Comparison of ENCODE assay signal across 18 cellular contexts in the genomic region with DNA sequence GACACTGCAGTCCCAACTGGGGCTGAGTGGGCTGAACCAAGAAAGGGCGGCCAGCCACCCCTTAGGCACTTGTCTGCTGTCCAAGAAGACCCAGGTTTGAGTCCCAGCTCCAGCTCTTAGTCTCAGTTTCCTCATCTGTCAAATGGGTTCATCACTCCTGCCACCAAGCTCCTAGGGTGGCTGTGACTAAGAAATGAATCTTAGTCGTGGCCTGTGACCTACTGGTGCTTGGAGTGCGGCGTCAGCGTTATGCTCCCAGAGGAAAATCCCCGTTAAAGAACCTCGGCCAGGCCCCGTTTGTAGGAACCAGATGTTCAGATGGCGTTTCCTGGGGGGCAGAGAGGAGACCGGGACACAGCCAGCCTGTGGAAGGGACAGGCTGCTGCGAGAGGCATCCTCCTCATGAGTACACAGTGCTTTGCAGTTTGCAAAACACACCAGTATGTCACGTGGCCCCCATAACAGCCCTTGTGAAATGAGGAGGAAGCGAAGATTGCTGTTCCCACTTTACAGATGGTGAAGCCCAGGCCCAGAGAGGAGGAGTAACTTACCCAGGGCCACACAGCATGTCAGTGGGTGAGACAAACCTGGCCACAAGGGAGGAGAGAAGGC. TPM values are rescaled to one million over a fixed set of nuclear protein-coding genes. Genes with fewer than 3 reads are reported as not detected.
DNase-seq lines count a peak whose midpoint lies in the region; FAIRE-seq and TF ChIP-seq lines count a peak whose summit lies in the region.
"Had no signal": no experiment of that assay in that cellular context is flagged by ENCODE, and none has a peak within 500 bp of the region (broad histone marks: within the 10 kb centered on the region; RNA-seq: fewer than 3 reads in every experiment).

No MANE protein-coding gene starts in this region.

- peak overlapping the region in 8 of 11 experiments; percentile 5 to 59 (median 38); a peak in 12 of 22 replicates for H3K27ac ChIP-seq in BLaER1 treated with 17β-estradiol and CSF1 and Interleukin-3, amounts not matched to agents 10 nM and 100 nM
- H3K27ac ChIP-seq in astrocyte (ENCODE audit: low read depth, low read length) (peak overlapping the region; percentile 18), mesodermal cell (ENCODE audit: low read depth, low read length, severe bottlenecking) (peak overlapping the region; percentile 23)
- H3K27ac ChIP-seq: ovary had no signal

- peaks cover 0 to 80% (median 41%) of the 10 kb centered on the region in 11 experiments; a peak in 17 of 22 replicates for H4K20me1 ChIP-seq in BLaER1 treated with 17β-estradiol and CSF1 and Interleukin-3, amounts not matched to agents 10 nM and 100 nM
- H4K20me1 ChIP-seq in astrocyte (ENCODE audit: insufficient read depth, low read length): peaks cover 4% of the 10 kb centered on the region

- no peaks in the 10 kb centered on the region for H3K79me2 ChIP-seq in astrocyte (ENCODE audit: insufficient read depth, low read length)

- H3K27me3 ChIP-seq in BLaER1 treated with 17β-estradiol and CSF1 and Interleukin-3, amounts not matched to agents 10 nM and 100 nM: peaks cover 62 to 85% (median 76%) of the 10 kb centered on the region in 11 experiments
- peaks cover 4% of the 10 kb centered on the region for H3K27me3 ChIP-seq in astrocyte (ENCODE audit: insufficient read depth, low read length)

- 90 to 96% methylated on average over 11 to 13 of the region's 13 CpGs for WGBS in mesodermal cell (ENCODE audit: insufficient coverage in 2 of 2), 2 experiments

- FAIRE-seq in astrocyte (lab: Jason Lieb, UNC): no peak

- no peaks in the 10 kb centered on the region for H3K36me3 ChIP-seq in BLaER1 treated with 17β-estradiol and CSF1 and Interleukin-3, amounts not matched to agents 10 nM and 100 nM
- H3K36me3 ChIP-seq in astrocyte (ENCODE audit: insufficient read depth, low read length) (no peaks in the 10 kb centered on the region), mesodermal cell (ENCODE audit: control insufficient read depth, insufficient read depth, low read length) (no peaks in the 10 kb centered on the region)
- H3K36me3 ChIP-seq: ovary, spleen had no signal

- peak overlapping the region in 1 of 10 experiments; percentile 11; a peak in 1 of 20 replicates for H3K4me3 ChIP-seq in BLaER1 treated with 17β-estradiol and CSF1 and Interleukin-3, amounts not matched to agents 10 nM and 100 nM
- H3K4me3 ChIP-seq in astrocyte (ENCODE audit: insufficient read depth, low read depth, low read length) (no peak overlapping the region), mesodermal cell (ENCODE audit: extremely low read depth, insufficient read depth, low read length, poor library complexity, severe bottlenecking) (no peak overlapping the region)
- H3K4me3 ChIP-seq: GM23338, ovary, spleen had no signal

- peaks cover 38% of the 10 kb centered on the region for H3K27me3 Mint-ChIP-seq in astrocyte (ENCODE audit: low read depth, unreplicated experiment)

- H3K9me3 Mint-ChIP-seq in astrocyte (ENCODE audit: unreplicated experiment): no peaks in the 10 kb centered on the region
- H3K9me3 Mint-ChIP-seq: activated B cell treated with CpG ODN at 0.5 μM for 24 hours; activated naive CD4-positive, alpha-beta T cell treated with anti-CD3 and anti-CD28 coated beads for 36 hours; GM23338 had no signal

- peaks cover 78 to 89% (median 88%) of the 10 kb centered on the region in 10 experiments for H3K4me1 ChIP-seq in BLaER1 treated with 17β-estradiol and CSF1 and Interleukin-3, amounts not matched to agents 10 nM and 100 nM
- H3K4me1 ChIP-seq in astrocyte (ENCODE audit: insufficient read depth, low read length) (peaks cover 45% of the 10 kb centered on the region), mesodermal cell (ENCODE audit: control insufficient read depth, insufficient read depth, low read length, poor library complexity, severe bottlenecking) (peaks cover 29% of the 10 kb centered on the region)

- H3K4me1 Mint-ChIP-seq in astrocyte (ENCODE audit: low read depth, unreplicated experiment): peaks cover 7% of the 10 kb centered on the region

- no peak for TF ChIP-seq CTCF in astrocyte (IDR thresholded peaks at IDR 0.05; ENCODE audit: insufficient read depth, low read depth, low read length)

- peak overlapping the region; percentile 40 to 100 (median 98) for H3K4me2 ChIP-seq in BLaER1 treated with 17β-estradiol and CSF1 and Interleukin-3, amounts not matched to agents 10 nM and 100 nM
- peak overlapping the region; percentile 55 for H3K4me2 ChIP-seq in astrocyte (ENCODE audit: low read length)

- no peaks in the 10 kb centered on the region for H3K36me3 Mint-ChIP-seq in astrocyte (ENCODE audit: low read depth, unreplicated experiment)

- peak overlapping the region in 7 of 11 experiments; percentile 2 to 40 (median 23); a peak in 6 of 22 replicates for H3K9ac ChIP-seq in BLaER1 treated with 17β-estradiol and CSF1 and Interleukin-3, amounts not matched to agents 10 nM and 100 nM
- H3K9ac ChIP-seq in astrocyte (ENCODE audit: low read length): peak overlapping the region; percentile 19

- peak; percentile 47 for DNase-seq in MV-4-11 (lab: John Stamatoyannopoulos, UW)
- no peak for DNase-seq in astrocyte (ENCODE audit: low read depth)
- DNase-seq in AG08396 (ENCODE audit: low spot score): no peak
- no peak for DNase-seq in activated CD4-positive, CD25-positive, alpha-beta regulatory T cell (lab: John Stamatoyannopoulos, UW)
- no peak for DNase-seq in NCI-H1092 (lab: John Stamatoyannopoulos, UW)
- DNase-seq in T-helper 2 cell: no peak
- DNase-seq: activated B cell treated with CpG ODN at 0.5 μM for 24 hours; activated CD8-positive, alpha-beta memory T cell treated with anti-CD3 and anti-CD28 coated beads, Interleukin-2, amount 50 U/mL, for 4 hours; activated naive CD4-positive, alpha-beta T cell treated with anti-CD3 and anti-CD28 coated beads for 36 hours; NCI-H2029; NCI-H748 treated with DMSO at 0.1 percent for 48 hours; spleen had no signal

- no peak overlapping the region for H3K27ac Mint-ChIP-seq in astrocyte (ENCODE audit: unreplicated experiment)
- H3K27ac Mint-ChIP-seq: activated B cell treated with CpG ODN at 0.5 μM for 24 hours; activated naive CD4-positive, alpha-beta T cell treated with anti-CD3 and anti-CD28 coated beads for 36 hours; GM23338 had no signal

- H3K9me3 ChIP-seq in BLaER1 treated with 17β-estradiol and CSF1 and Interleukin-3, amounts not matched to agents 10 nM and 100 nM (replicated peaks in 1 of 11): no peaks in the 10 kb centered on the region
- no peaks in the 10 kb centered on the region for H3K9me3 ChIP-seq in astrocyte (ENCODE audit: insufficient read depth, low read depth, low read length)
- H3K9me3 ChIP-seq in mesodermal cell (ENCODE audit: control insufficient read depth, low read length): no peaks in the 10 kb centered on the region
- H3K9me3 ChIP-seq: ovary, spleen had no signal

- no peak overlapping the region for H3K4me3 Mint-ChIP-seq in astrocyte (ENCODE audit: unreplicated experiment)
- H3K4me3 Mint-ChIP-seq: activated B cell treated with CpG ODN at 0.5 μM for 24 hours; activated naive CD4-positive, alpha-beta T cell treated with anti-CD3 and anti-CD28 coated beads for 36 hours had no signal

- H2AFZ ChIP-seq in astrocyte (ENCODE audit: low read depth, low read length): peak overlapping the region; percentile 48
- H2AFZ ChIP-seq: GM23338 had no signal

RNA-seq across cellular contexts. Expression of a gene that starts 3.3 kb away (rescaled TPM):
- 0.66 and 1.6 TPM in 2 replicates for total RNA-seq in astrocyte
- polyA plus RNA-seq in mesodermal cell (2013, experiment 1 of 2): 5.2 TPM
- polyA plus RNA-seq in mesodermal cell (2013, experiment 2 of 2): 3.7 TPM
- total RNA-seq: activated B cell treated with CpG ODN at 0.5 μM for 24 hours; activated naive CD4-positive, alpha-beta T cell treated with anti-CD3 and anti-CD28 coated beads for 36 hours; mesenteric fat pad had no signal

RNA-seq across cellular contexts. Expression of a gene that starts 39.2 kb away (rescaled TPM):
- total RNA-seq in astrocyte: not detected in 2 replicates
- polyA plus RNA-seq in mesodermal cell (2013, experiment 1 of 2): not detected
- polyA plus RNA-seq in mesodermal cell (2013, experiment 2 of 2): not detected
- total RNA-seq: activated B cell treated with CpG ODN at 0.5 μM for 24 hours; activated naive CD4-positive, alpha-beta T cell treated with anti-CD3 and anti-CD28 coated beads for 36 hours; GM23338; LHCN-M2; mesenteric fat pad; ovary; spleen had no signal
- polyA plus RNA-seq: GM23338, ovary had no signal
